Comparison of ENCODE assay signal across 16 cellular contexts in genomic region chr9:113521693-113522260, GRCh38. TPM values are rescaled to one million over a fixed set of nuclear protein-coding genes. Genes with fewer than 3 reads are reported as not detected.
DNase-seq lines count a peak whose midpoint lies in the region; ATAC-seq and TF ChIP-seq lines count a peak whose summit lies in the region.
"Had no signal": no experiment of that assay in that cellular context is flagged by ENCODE, and none has a peak within 500 bp of the region (broad histone marks: within the 10 kb centered on the region; RNA-seq: fewer than 3 reads in every experiment).

No MANE protein-coding gene starts in this region.

- no peak overlapping the region for H3K27ac ChIP-seq in CD8-positive, alpha-beta T cell (ENCODE audit: low read depth, low read length)
- H3K27ac ChIP-seq: GM23248 had no signal

- H3K79me2 ChIP-seq in Loucy (ENCODE audit: insufficient read depth, low read length), result peaks cover 44% of the 10 kb centered on the region; the same call in 1 of the 2 replicates

- peaks cover 93% of the 10 kb centered on the region for H3K4me1 ChIP-seq in CD8-positive, alpha-beta T cell (ENCODE audit: insufficient read depth, low read length)
- peaks cover 78% of the 10 kb centered on the region for H3K4me1 ChIP-seq in Loucy (ENCODE audit: insufficient read depth, low read length, poor library complexity, severe bottlenecking)
- H3K4me1 ChIP-seq: BE2C had no signal

- H3F3A ChIP-seq in Loucy (ENCODE audit: low read depth), result no peaks in the 10 kb centered on the region; the same call in 1 of the 2 replicates

- no peaks in the 10 kb centered on the region for H3K27me3 Mint-ChIP-seq in CD8-positive, alpha-beta T cell (ENCODE audit: low read depth)
- H3K27me3 Mint-ChIP-seq in central memory CD8-positive, alpha-beta T cell, result no peaks in the 10 kb centered on the region
- H3K27me3 Mint-ChIP-seq in natural killer cell treated with Interleukin-12 subunit alpha and Interleukin-12 subunit beta and Interleukin-15 and Interleukin-18, amount 100 ng/mL, for 72 hours, result no peaks in the 10 kb centered on the region
- H3K27me3 Mint-ChIP-seq: activated CD8-positive, alpha-beta memory T cell treated with anti-CD3 and anti-CD28 coated beads, Interleukin-2, amount 10 ng/mL, durations not matched to agents 7 days and 5 days had no signal

- no peaks in the 10 kb centered on the region for H3K9me3 Mint-ChIP-seq in CD8-positive, alpha-beta T cell
- no peaks in the 10 kb centered on the region for H3K9me3 Mint-ChIP-seq in central memory CD8-positive, alpha-beta T cell
- no peaks in the 10 kb centered on the region for H3K9me3 Mint-ChIP-seq in natural killer cell treated with Interleukin-12 subunit alpha and Interleukin-12 subunit beta and Interleukin-15 and Interleukin-18, amount 100 ng/mL, for 72 hours

- no peaks in the 10 kb centered on the region for H3K36me3 ChIP-seq in CD8-positive, alpha-beta T cell (ENCODE audit: insufficient read depth, low read length)
- H3K36me3 ChIP-seq in Loucy (ENCODE audit: insufficient read depth, low read length), result no peaks in the 10 kb centered on the region

- no peak for DNase-seq in CD8-positive, alpha-beta T cell
- DNase-seq in central memory CD8-positive, alpha-beta T cell (ENCODE audit: low spot score in 2 of 2), result no peak
- no peak for DNase-seq in natural killer cell treated with Interleukin-12 subunit alpha and Interleukin-12 subunit beta and Interleukin-15 and Interleukin-18, amount 100 ng/mL, for 72 hours (ENCODE audit: low spot score)
- DNase-seq in SW480 (ENCODE audit: low spot score) (no peak), mucosa of gallbladder (ENCODE audit: low spot score) (no peak)
- DNase-seq: activated CD8-positive, alpha-beta memory T cell treated with anti-CD3 and anti-CD28 coated beads, Interleukin-2, amount 10 ng/mL, durations not matched to agents 7 days and 5 days; amygdala; BE2C; GM23248; NCI-H1694 treated with DMSO at 0.1 percent for 48 hours; NCI-H526; SIG-M5; stimulated activated CD8-positive, alpha-beta memory T cell treated with anti-CD3 and anti-CD28 coated beads, Interleukin-4, amount 100 ng/mL, for 48 hours had no signal

- H3K36me3 Mint-ChIP-seq in CD8-positive, alpha-beta T cell, result peaks cover 43% of the 10 kb centered on the region
- peaks cover 20% of the 10 kb centered on the region for H3K36me3 Mint-ChIP-seq in central memory CD8-positive, alpha-beta T cell (ENCODE audit: insufficient read depth)
- peaks cover 10% of the 10 kb centered on the region for H3K36me3 Mint-ChIP-seq in natural killer cell treated with Interleukin-12 subunit alpha and Interleukin-12 subunit beta and Interleukin-15 and Interleukin-18, amount 100 ng/mL, for 72 hours

- H3K4me2 ChIP-seq in Loucy (ENCODE audit: low read depth, low read length, poor library complexity, severe bottlenecking), result peak overlapping the region; percentile 88

- no peak for ATAC-seq in CD8-positive, alpha-beta T cell
- no peak for ATAC-seq in central memory CD8-positive, alpha-beta T cell (replicated peaks; ENCODE audit: extremely low read depth, poor library complexity, severe bottlenecking)
- ATAC-seq in natural killer cell treated with Interleukin-12 subunit alpha and Interleukin-12 subunit beta and Interleukin-15 and Interleukin-18, amount 100 ng/mL, for 72 hours, result no peak
- no peak for ATAC-seq in GM21529 (IDR thresholded peaks at IDR 0.05; ENCODE audit: unreplicated experiment)
- ATAC-seq in GM19035 (IDR thresholded peaks at IDR 0.05; ENCODE audit: unreplicated experiment), result no peak
- ATAC-seq: activated CD8-positive, alpha-beta memory T cell treated with anti-CD3 and anti-CD28 coated beads, Interleukin-2, amount 10 ng/mL, durations not matched to agents 7 days and 5 days had no signal

- peak overlapping the region; percentile 61 for H3K9ac ChIP-seq in Loucy (ENCODE audit: low read depth, low read length, poor library complexity, severe bottlenecking)
- H3K9ac ChIP-seq: GM23248 had no signal

- no peaks in the 10 kb centered on the region for H4K20me1 ChIP-seq in Loucy (ENCODE audit: insufficient read depth, low read length, poor library complexity, severe bottlenecking)

- H2AFZ ChIP-seq in Loucy (ENCODE audit: low read length), result no peak overlapping the region
- H2AFZ ChIP-seq: GM23248 had no signal

- H3K9me3 ChIP-seq in CD8-positive, alpha-beta T cell (ENCODE audit: low read length), result no peaks in the 10 kb centered on the region
- H3K9me3 ChIP-seq in Loucy (ENCODE audit: insufficient read depth, low read depth, low read length), result no peaks in the 10 kb centered on the region
- H3K9me3 ChIP-seq: BE2C had no signal

- no peak for TF ChIP-seq CTCF in CD8-positive, alpha-beta T cell (IDR thresholded peaks at IDR 0.05)
- TF ChIP-seq CTCF in Loucy (conservative IDR thresholded peaks at IDR 0.05; ENCODE audit: low read length), result no peak

- peak overlapping the region; percentile 80 for H3K4me3 Mint-ChIP-seq in CD8-positive, alpha-beta T cell
- peak overlapping the region; percentile 79 for H3K4me3 Mint-ChIP-seq in central memory CD8-positive, alpha-beta T cell
- H3K4me3 Mint-ChIP-seq in natural killer cell treated with Interleukin-12 subunit alpha and Interleukin-12 subunit beta and Interleukin-15 and Interleukin-18, amount 100 ng/mL, for 72 hours, result peak overlapping the region; percentile 64

- peaks cover 98% of the 10 kb centered on the region for H3K4me1 Mint-ChIP-seq in CD8-positive, alpha-beta T cell (ENCODE audit: low read depth)
- H3K4me1 Mint-ChIP-seq in central memory CD8-positive, alpha-beta T cell, result peaks cover 95% of the 10 kb centered on the region
- peaks cover 79 to 89% of the 10 kb centered on the region in 2 donors for H3K4me1 Mint-ChIP-seq in natural killer cell treated with Interleukin-12 subunit alpha and Interleukin-12 subunit beta and Interleukin-15 and Interleukin-18, amount 100 ng/mL, for 72 hours (ENCODE audit: low read depth in 2 of 2)

- no peak overlapping the region for H3K4me3 ChIP-seq in CD8-positive, alpha-beta T cell (ENCODE audit: low read depth, low read length)
- peak overlapping the region; percentile 8 for H3K4me3 ChIP-seq in Loucy (ENCODE audit: low read length, poor library complexity, severe bottlenecking)
- H3K4me3 ChIP-seq: GM23248 had no signal

- H3K9me2 ChIP-seq in Loucy (replicated peaks; ENCODE audit: low read depth, low read length), result no peaks in the 10 kb centered on the region

- peak overlapping the region; percentile 94 for H3K27ac Mint-ChIP-seq in CD8-positive, alpha-beta T cell
- H3K27ac Mint-ChIP-seq in central memory CD8-positive, alpha-beta T cell (ENCODE audit: low read depth), result peak overlapping the region; percentile 86
- peak overlapping the region; percentile 75 to 81 for H3K27ac Mint-ChIP-seq in natural killer cell treated with Interleukin-12 subunit alpha and Interleukin-12 subunit beta and Interleukin-15 and Interleukin-18, amount 100 ng/mL, for 72 hours

- intact Hi-C loops in CD8-positive, alpha-beta T cell (cut with DNase I, micrococcal nuclease), result loop anchor here (2.0 to 5.0 kb wide), 4 partner anchors 74 to 299 kb away; partner anchors contain the start of genes C9orf43 (in 1 of the 2), CDC26 (in 1 of the 2), FKBP15 (in 1 of the 2) and POLE3 (in 1 of the 2)

- H3K27me3 ChIP-seq in CD8-positive, alpha-beta T cell (ENCODE audit: insufficient read depth, low read length), result no peaks in the 10 kb centered on the region
- H3K27me3 ChIP-seq in Loucy (ENCODE audit: insufficient read depth, low read length, poor library complexity, severe bottlenecking), result no peaks in the 10 kb centered on the region
- H3K27me3 ChIP-seq: BE2C had no signal

- CTCF ChIA-PET in CD8-positive, alpha-beta T cell (lab: Charles Lee), result interaction anchor here (1.0 to 2.5 kb wide), 7 partner anchors 8 to 247 kb away, joined by 3 to 11 read pairs (median 4); no protein-coding TSS in a partner anchor

- POLR2A ChIA-PET in CD8-positive, alpha-beta T cell (lab: Charles Lee), result interaction anchor here (0.9 to 6.9 kb wide), 5 partner anchors 9 to 59 kb away, joined by 3 to 59 read pairs (median 6); no protein-coding TSS in a partner anchor

RNA-seq across cellular contexts. Expression of gene RGS3, which starts 58.2 kb away (rescaled TPM):
- 10 to 100 TPM; 29.1 to 30.7 TPM for total RNA-seq in CD8-positive, alpha-beta T cell
- total RNA-seq in natural killer cell treated with Interleukin-12 subunit alpha and Interleukin-12 subunit beta and Interleukin-15 and Interleukin-18, amount 100 ng/mL, for 72 hours, result 100 to 1,000 TPM in 1 of 2 donors, 10 to 100 TPM in 1; 71.7 to 144 TPM
- total RNA-seq in mucosa of gallbladder, result 142 TPM
